Comparison of ENCODE assay signal across 8 cellular contexts in the genomic region with DNA sequence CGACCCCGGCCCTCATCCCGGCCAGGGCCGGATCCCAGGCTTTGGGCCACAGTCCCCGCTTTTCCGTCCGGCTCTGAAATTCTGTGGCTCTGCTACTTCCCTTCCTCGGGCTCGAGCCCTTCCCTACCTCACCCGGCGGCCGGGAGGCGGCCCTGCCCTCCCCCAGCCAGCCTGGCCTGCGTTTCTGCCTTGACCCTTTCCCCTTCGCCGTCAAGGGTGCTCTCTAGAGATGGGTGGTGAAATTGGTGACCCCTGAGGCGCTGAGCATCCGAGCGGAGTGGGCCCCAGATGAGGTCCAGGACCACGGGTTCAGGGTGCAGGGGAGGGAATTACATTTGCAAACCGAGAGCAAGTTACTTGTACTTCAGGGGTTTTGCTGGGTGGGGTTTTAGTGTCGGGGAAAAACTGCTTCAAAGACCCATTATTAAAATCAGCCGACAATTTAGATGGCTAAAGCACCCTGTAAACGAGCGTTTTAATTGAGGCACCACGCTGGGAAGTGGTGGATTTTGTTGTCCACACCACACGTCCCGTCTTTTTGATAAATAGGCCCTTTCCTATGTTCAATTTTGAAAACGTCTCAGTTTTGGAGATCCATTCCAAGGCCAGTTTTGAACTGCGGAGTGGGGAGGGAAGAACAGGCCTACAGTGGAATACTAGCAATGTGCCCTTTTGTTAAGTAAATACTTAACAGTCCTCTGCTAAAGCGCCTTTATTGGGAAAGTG. TPM values are rescaled to one million over a fixed set of nuclear protein-coding genes. Genes with fewer than 3 reads are reported as not detected.
DNase-seq lines count a peak whose midpoint lies in the region; ATAC-seq and TF ChIP-seq lines count a peak whose summit lies in the region.

No MANE protein-coding gene starts in this region.

- H3K4me3 ChIP-seq in right atrium auricular region (peak overlapping the region; percentile 42 to 51), stomach smooth muscle (ENCODE audit: low read length in 2 of 2) (peak overlapping the region; percentile 62 to 78)

- H3K27me3 Mint-ChIP-seq in activated CD4-positive, alpha-beta T cell treated with anti-CD3 and anti-CD28 coated beads, Interleukin-2, amount 10 ng/mL, durations not matched to agents 7 days and 5 days, result peaks cover 79% of the 10 kb centered on the region

- POLR2A ChIA-PET in activated CD4-positive, alpha-beta T cell treated with anti-CD3 and anti-CD28 coated beads, Interleukin-2, amount 10 ng/mL, durations not matched to agents 7 days and 5 days (lab: Charles Lee), result no interaction called here

- in situ Hi-C loops in SK-MEL-5 (cut with HindIII; ENCODE audit: low pct_unique_long_range_greater_than_20kb, low sequenced_read_pairs), result no loop called here

- ATAC-seq in HG03378 (IDR thresholded peaks at IDR 0.05; ENCODE audit: unreplicated experiment), result no peak

- H3K4me1 ChIP-seq in right atrium auricular region (peaks cover 0 to 14% of the 10 kb centered on the region in 2 donors), stomach smooth muscle (ENCODE audit: control insufficient read depth, insufficient read depth, low read length) (peaks cover 12% of the 10 kb centered on the region)

- H3K27me3 ChIP-seq in right atrium auricular region (peaks cover 15 to 20% of the 10 kb centered on the region in 2 donors), stomach smooth muscle (ENCODE audit: control insufficient read depth in 1 of 2, insufficient read depth in 2 of 2, low read length in 2 of 2) (peaks cover 28 to 53% of the 10 kb centered on the region in 2 donors)

- H3K36me3 Mint-ChIP-seq in activated CD4-positive, alpha-beta T cell treated with anti-CD3 and anti-CD28 coated beads, Interleukin-2, amount 10 ng/mL, durations not matched to agents 7 days and 5 days (ENCODE audit: low read depth), result peaks cover 13% of the 10 kb centered on the region

- no peak for TF ChIP-seq CTCF in right atrium auricular region (IDR thresholded peaks at IDR 0.05)

- H3K9me3 ChIP-seq in right atrium auricular region (no peaks in the 10 kb centered on the region), stomach smooth muscle (ENCODE audit: control insufficient read depth in 2 of 2, low read length in 2 of 2) (no peaks in the 10 kb centered on the region)

- peak overlapping the region; percentile 73 for H3K4me3 Mint-ChIP-seq in activated CD4-positive, alpha-beta T cell treated with anti-CD3 and anti-CD28 coated beads, Interleukin-2, amount 10 ng/mL, durations not matched to agents 7 days and 5 days

- CTCF ChIA-PET in activated CD4-positive, alpha-beta T cell treated with anti-CD3 and anti-CD28 coated beads, Interleukin-2, amount 10 ng/mL, durations not matched to agents 7 days and 5 days (lab: Charles Lee), result interaction anchor here (1.0 kb wide), 1 partner anchor 10 kb away, joined by 8 read pairs; a partner anchor contains a TSS

- no peak for DNase-seq in activated CD4-positive, alpha-beta T cell treated with anti-CD3 and anti-CD28 coated beads, Interleukin-2, amount 10 ng/mL, durations not matched to agents 7 days and 5 days
- DNase-seq in activated CD4-positive, alpha-beta T cell treated with anti-CD3 and anti-CD28 coated beads, Interleukin-2, amount 50 U/mL, for 1 hour, result no peak
- DNase-seq in SK-MEL-5 (ENCODE audit: low read depth, low spot score), result peak; percentile 52
- DNase-seq in right atrium auricular region (ENCODE audit: low spot score), result peak; percentile 38
- DNase-seq in middle frontal gyrus (ENCODE audit: extremely low spot score, low spot score), result no peak
- no peak for DNase-seq in central memory CD4-positive, alpha-beta T cell

- no peaks in the 10 kb centered on the region for H3K36me3 ChIP-seq in right atrium auricular region
- H3K36me3 ChIP-seq in stomach smooth muscle (ENCODE audit: control insufficient read depth in 2 of 2, insufficient read depth in 2 of 2, low read length in 2 of 2), result no peaks in the 10 kb centered on the region

- H3K9me3 Mint-ChIP-seq in activated CD4-positive, alpha-beta T cell treated with anti-CD3 and anti-CD28 coated beads, Interleukin-2, amount 10 ng/mL, durations not matched to agents 7 days and 5 days, result peaks cover 26% of the 10 kb centered on the region

- no peak overlapping the region for H3K9ac ChIP-seq in stomach smooth muscle (ENCODE audit: low read length in 2 of 2)

- H3K4me1 Mint-ChIP-seq in activated CD4-positive, alpha-beta T cell treated with anti-CD3 and anti-CD28 coated beads, Interleukin-2, amount 10 ng/mL, durations not matched to agents 7 days and 5 days, result peaks cover 17% of the 10 kb centered on the region

- peak overlapping the region in 1 of 2 donors; percentile 32 for H3K27ac ChIP-seq in right atrium auricular region
- H3K27ac ChIP-seq in stomach smooth muscle (ENCODE audit: low read length), result no peak overlapping the region

- H3K27ac Mint-ChIP-seq in activated CD4-positive, alpha-beta T cell treated with anti-CD3 and anti-CD28 coated beads, Interleukin-2, amount 10 ng/mL, durations not matched to agents 7 days and 5 days, result peak overlapping the region; percentile 90

RNA-seq across cellular contexts. Expression of a gene that starts 9.9 kb away (rescaled TPM):
- total RNA-seq in activated CD4-positive, alpha-beta T cell treated with anti-CD3 and anti-CD28 coated beads, Interleukin-2, amount 10 ng/mL, durations not matched to agents 7 days and 5 days, result not detected
- 24.6 and 38.4 TPM in 2 replicates for total RNA-seq in SK-MEL-5 (2014; rRNA removed; shearing (Covaris generic))
- polyA plus RNA-seq in SK-MEL-5 (2015; cell fraction: cytosol; rRNA removed), result 104 and 135 TPM in 2 replicates
- 188 and 226 TPM in 2 replicates for polyA plus RNA-seq in SK-MEL-5 (2015; cell fraction: nucleus; rRNA removed)
- total RNA-seq in right atrium auricular region, result under 1 TPM in 1 of 2 donors, not detected in 1; 0.12 TPM

Comparison
In these comparisons a context has a peak if more than half of its experiments do, and no peak if none do; other contexts are left out.
1. DNase-seq: peak in SK-MEL-5 (single experiment) and right atrium auricular region (single experiment); none in activated CD4-positive, alpha-beta T cell treated with anti-CD3 and anti-CD28 coated beads, Interleukin-2, amount 10 ng/mL, durations not matched to agents 7 days and 5 days (single experiment), activated CD4-positive, alpha-beta T cell treated with anti-CD3 and anti-CD28 coated beads, Interleukin-2, amount 50 U/mL, for 1 hour (single experiment), middle frontal gyrus (single experiment) and central memory CD4-positive, alpha-beta T cell (single experiment).
2. RNA of a gene that starts 9.9 kb away (total RNA-seq): 24.6 to 38.4 TPM in SK-MEL-5; 0.12 TPM in right atrium auricular region and not detected in activated CD4-positive, alpha-beta T cell treated with anti-CD3 and anti-CD28 coated beads, Interleukin-2, amount 10 ng/mL, durations not matched to agents 7 days and 5 days; every median in the first group is over 10 times any median in the second.